Comparison of ENCODE assay signal across 28 cellular contexts in genomic region chr18:8498905-8499304, GRCh38.
"Had no signal": no experiment of that assay in that cellular context is flagged by ENCODE, and none has a peak within 500 bp of the region (broad histone marks: within the 10 kb centered on the region; RNA-seq: fewer than 3 reads in every experiment).

No MANE protein-coding gene starts in this region.

- H3K27me3 ChIP-seq: stomach, suprapubic skin, testis, thyroid gland, tibial nerve, transverse colon, upper lobe of left lung, upper lobe of right lung, uterus, vagina had no signal

- ATAC-seq: stimulated activated effector memory CD8-positive, alpha-beta T cell treated with anti-CD3 and anti-CD28 coated beads, Interleukin-12 subunit alpha, Interleukin-12 subunit beta, amount 100 ng/mL, for 72 hours; stimulated activated memory B cell treated with anti-CD40 and anti-IgM and Interleukin-4, amounts not matched to agents 10 μg/mL and 1 μg/mL and 100 μg/mL, for 72 hours; stimulated activated naive B cell treated with anti-CD40 and anti-IgM and Interleukin-4, amounts not matched to agents 10 μg/mL and 1 μg/mL and 100 μg/mL, for 72 hours; stimulated activated naive CD8-positive, alpha-beta T cell treated with anti-CD3 and anti-CD28 coated beads, Interleukin-15, amount 100 ng/mL, for 72 hours; stimulated activated naive CD8-positive, alpha-beta T cell treated with anti-CD3 and anti-CD28 coated beads, Interleukin-15, Interleukin-2, amounts not matched to agents 100 U/mL and 50 U/mL, for 24 hours; upper lobe of right lung had no signal

- H3K4me3 ChIP-seq: stomach, suprapubic skin, testis, thoracic aorta, thyroid gland, tibial artery, tibial nerve, transverse colon, upper lobe of left lung, upper lobe of right lung, uterus, vagina had no signal

- H3K9me3 ChIP-seq: stomach, suprapubic skin, testis, thoracic aorta, thyroid gland, tibial artery, tibial nerve, transverse colon, upper lobe of left lung, upper lobe of right lung, uterus, vagina had no signal

- H3K9me3 Mint-ChIP-seq: stimulated activated effector memory CD8-positive, alpha-beta T cell treated with anti-CD3 and anti-CD28 coated beads, Interleukin-12 subunit alpha, Interleukin-12 subunit beta, amount 100 ng/mL, for 72 hours; stimulated activated naive CD8-positive, alpha-beta T cell treated with anti-CD3 and anti-CD28 coated beads, Interleukin-15, amount 100 ng/mL, for 72 hours; stimulated activated naive CD8-positive, alpha-beta T cell treated with anti-CD3 and anti-CD28 coated beads, Interleukin-15, Interleukin-2, amounts not matched to agents 100 ng/mL and 50 ng/mL, for 24 hours; type B pancreatic cell had no signal

- H3K4me1 Mint-ChIP-seq: stimulated activated effector memory CD8-positive, alpha-beta T cell treated with anti-CD3 and anti-CD28 coated beads, Interleukin-12 subunit alpha, Interleukin-12 subunit beta, amount 100 ng/mL, for 72 hours; stimulated activated memory B cell treated with anti-CD40 and anti-IgM and Interleukin-4, amounts not matched to agents 10 μg/mL and 1 μg/mL and 100 μg/mL, for 72 hours; stimulated activated naive B cell treated with anti-CD40 and anti-IgM and Interleukin-4, amounts not matched to agents 10 μg/mL and 1 μg/mL and 100 μg/mL, for 72 hours; stimulated activated naive CD8-positive, alpha-beta T cell treated with anti-CD3 and anti-CD28 coated beads, Interleukin-15, amount 100 ng/mL, for 72 hours had no signal

- H3K36me3 Mint-ChIP-seq: stimulated activated effector memory CD8-positive, alpha-beta T cell treated with anti-CD3 and anti-CD28 coated beads, Interleukin-12 subunit alpha, Interleukin-12 subunit beta, amount 100 ng/mL, for 72 hours; stimulated activated memory B cell treated with anti-CD40 and anti-IgM and Interleukin-4, amounts not matched to agents 10 μg/mL and 1 μg/mL and 100 μg/mL, for 72 hours; stimulated activated naive B cell treated with anti-CD40 and anti-IgM and Interleukin-4, amounts not matched to agents 10 μg/mL and 1 μg/mL and 100 μg/mL, for 72 hours; type B pancreatic cell had no signal

- H3K4me3 Mint-ChIP-seq: stimulated activated effector memory CD8-positive, alpha-beta T cell treated with anti-CD3 and anti-CD28 coated beads, Interleukin-12 subunit alpha, Interleukin-12 subunit beta, amount 100 ng/mL, for 72 hours; stimulated activated memory B cell treated with anti-CD40 and anti-IgM and Interleukin-4, amounts not matched to agents 10 μg/mL and 1 μg/mL and 100 μg/mL, for 72 hours; stimulated activated naive B cell treated with anti-CD40 and anti-IgM and Interleukin-4, amounts not matched to agents 10 μg/mL and 1 μg/mL and 100 μg/mL, for 72 hours; stimulated activated naive CD8-positive, alpha-beta T cell treated with anti-CD3 and anti-CD28 coated beads, Interleukin-15, amount 100 ng/mL, for 72 hours; stimulated activated naive CD8-positive, alpha-beta T cell treated with anti-CD3 and anti-CD28 coated beads, Interleukin-15, Interleukin-2, amounts not matched to agents 100 ng/mL and 50 ng/mL, for 24 hours; type B pancreatic cell had no signal

- DNase-seq: stimulated activated CD4-positive, alpha-beta T cell treated with anti-CD3 and anti-CD28 coated beads, Interleukin-2, amount 100 ng/mL, for 48 hours; stimulated activated CD4-positive, alpha-beta T cell treated with anti-CD3 and anti-CD28 coated beads, Interleukin-4, amount 100 ng/mL, for 1 hour; stimulated activated CD4-positive, alpha-beta T cell treated with anti-CD3 and anti-CD28 coated beads, Interleukin-4, amount 100 ng/mL, for 24 hours; stimulated activated CD4-positive, alpha-beta T cell treated with anti-CD3 and anti-CD28 coated beads, Interleukin-4, amount 100 ng/mL, for 4 hours; stimulated activated CD8-positive, alpha-beta memory T cell treated with anti-CD3 and anti-CD28 coated beads, Interleukin-4, amount 100 ng/mL, for 48 hours; stimulated activated naive B cell treated with anti-CD40 and anti-IgM and Interleukin-4, amounts not matched to agents 10 μg/mL and 1 μg/mL and 100 μg/mL, for 72 hours; stimulated activated naive CD4-positive, alpha-beta T cell; stimulated activated naive CD4-positive, alpha-beta T cell treated with Interleukin-2 at 50 U/mL for 16 hours; stimulated activated naive CD8-positive, alpha-beta T cell treated with anti-CD3 and anti-CD28 coated beads, Interleukin-15, amount 100 ng/mL, for 72 hours; stimulated activated naive CD8-positive, alpha-beta T cell treated with anti-CD3 and anti-CD28 coated beads, Interleukin-15, Interleukin-2, amounts not matched to agents 100 U/mL and 50 U/mL, for 24 hours; stomach; substantia nigra; testis; thyroid gland; transverse colon; trophoblast cell; upper lobe of left lung; upper lobe of right lung; uterus had no signal

- H3K27ac ChIP-seq: stomach, suprapubic skin, testis, thoracic aorta, thyroid gland, tibial artery, tibial nerve, transverse colon, upper lobe of left lung, upper lobe of right lung, uterus, vagina had no signal

- H3K27ac Mint-ChIP-seq: stimulated activated effector memory CD8-positive, alpha-beta T cell treated with anti-CD3 and anti-CD28 coated beads, Interleukin-12 subunit alpha, Interleukin-12 subunit beta, amount 100 ng/mL, for 72 hours; stimulated activated memory B cell treated with anti-CD40 and anti-IgM and Interleukin-4, amounts not matched to agents 10 μg/mL and 1 μg/mL and 100 μg/mL, for 72 hours; stimulated activated naive B cell treated with anti-CD40 and anti-IgM and Interleukin-4, amounts not matched to agents 10 μg/mL and 1 μg/mL and 100 μg/mL, for 72 hours; stimulated activated naive CD8-positive, alpha-beta T cell treated with anti-CD3 and anti-CD28 coated beads, Interleukin-15, amount 100 ng/mL, for 72 hours; stimulated activated naive CD8-positive, alpha-beta T cell treated with anti-CD3 and anti-CD28 coated beads, Interleukin-15, Interleukin-2, amounts not matched to agents 100 ng/mL and 50 ng/mL, for 24 hours; type B pancreatic cell had no signal

- H3K4me1 ChIP-seq: stomach, suprapubic skin, testis, tibial artery, upper lobe of right lung, uterus had no signal

- H3K36me3 ChIP-seq: stomach, suprapubic skin, thoracic aorta, thyroid gland, tibial artery, tibial nerve, transverse colon, upper lobe of left lung, upper lobe of right lung, uterus, vagina had no signal
